Comparison of ENCODE assay signal across 12 cellular contexts in the genomic region with DNA sequence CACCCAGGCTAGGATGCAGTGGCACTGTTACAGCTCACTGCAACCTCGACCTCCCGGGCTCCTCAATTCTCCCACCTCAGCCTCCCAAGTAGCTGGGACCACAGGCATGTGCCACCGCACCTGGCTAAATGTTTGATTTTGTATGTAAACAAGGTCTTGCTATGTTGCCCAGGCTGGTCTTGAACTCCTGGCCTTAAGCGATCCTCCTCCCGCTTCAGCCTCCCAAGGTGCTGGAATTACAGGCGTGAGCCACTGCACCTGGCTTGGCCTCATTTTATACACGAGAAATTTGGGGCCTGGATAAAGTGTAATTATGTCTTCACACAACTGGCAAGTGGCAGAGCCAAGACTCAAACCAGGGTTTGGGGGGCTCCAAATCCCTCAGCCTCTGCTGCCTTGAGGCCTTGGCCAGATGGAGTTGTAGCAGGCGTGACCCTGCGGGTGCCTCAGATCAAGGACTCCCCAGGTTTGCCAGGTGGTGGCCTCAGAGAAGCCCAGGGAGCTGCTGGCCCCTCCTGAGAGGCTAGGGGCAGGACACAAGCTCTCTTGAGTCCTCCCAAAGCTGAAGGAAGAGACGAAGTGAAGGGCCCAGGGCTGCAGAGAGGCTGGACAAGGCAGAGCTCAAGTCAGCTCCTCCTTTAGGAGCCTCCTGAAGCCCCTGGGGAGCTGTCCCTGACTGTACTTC.
DNase-seq lines count a peak whose midpoint lies in the region; ATAC-seq and TF ChIP-seq lines count a peak whose summit lies in the region.
"Had no signal": no experiment of that assay in that cellular context is flagged by ENCODE, and none has a peak within 500 bp of the region (broad histone marks: within the 10 kb centered on the region; RNA-seq: fewer than 3 reads in every experiment).

No MANE protein-coding gene starts in this region.

- in situ Hi-C loops in GM13976 (cut with MboI; ENCODE audit: low sequenced_read_pairs, unreplicated experiment): no loop called here

- no peaks in the 10 kb centered on the region for H3K27me3 ChIP-seq in muscle layer of duodenum (ENCODE audit: low read depth, low read length)
- H3K27me3 ChIP-seq: upper lobe of left lung had no signal

- H3K4me3 Mint-ChIP-seq in T-helper 1 cell treated with Interleukin-12 subunit alpha and Interleukin-12 subunit beta and Interleukin-4 antibody, amounts not matched to agents 30 μg/mL and 1 μg/mL, for 36 hours: peak overlapping the region; percentile 86
- peak overlapping the region; percentile 74 for H3K4me3 Mint-ChIP-seq in activated CD4-positive, alpha-beta memory T cell treated with anti-CD3 and anti-CD28 coated beads, Interleukin-2, amount 10 ng/mL, durations not matched to agents 7 days and 5 days

- no peak overlapping the region for H3K4me3 ChIP-seq in muscle layer of duodenum (ENCODE audit: low read depth in 1 of 2, low read length in 2 of 2)
- H3K4me3 ChIP-seq: cardiac muscle cell had no signal

- no peaks in the 10 kb centered on the region for H3K27me3 Mint-ChIP-seq in T-helper 1 cell treated with Interleukin-12 subunit alpha and Interleukin-12 subunit beta and Interleukin-4 antibody, amounts not matched to agents 30 μg/mL and 1 μg/mL, for 36 hours (ENCODE audit: low read depth)
- H3K27me3 Mint-ChIP-seq in activated CD4-positive, alpha-beta memory T cell treated with anti-CD3 and anti-CD28 coated beads, Interleukin-2, amount 10 ng/mL, durations not matched to agents 7 days and 5 days: no peaks in the 10 kb centered on the region

- H3K9me3 ChIP-seq in muscle layer of duodenum (ENCODE audit: control insufficient read depth in 1 of 2, low read length in 2 of 2): no peaks in the 10 kb centered on the region
- H3K9me3 ChIP-seq: upper lobe of left lung had no signal

- POLR2A ChIA-PET in activated CD4-positive, alpha-beta memory T cell treated with anti-CD3 and anti-CD28 coated beads, Interleukin-2, amount 10 ng/mL, durations not matched to agents 7 days and 5 days (lab: Charles Lee): interaction anchor here (0.6 to 3.4 kb wide), 6 partner anchors 12 to 229 kb away, joined by 3 to 18 read pairs (median 8); partner anchors contain the start of gene MDM4

- TF ChIP-seq CTCF in GM13976 (IDR thresholded peaks at IDR 0.05; ENCODE audit: borderline replicate concordance, control extremely low read depth, extremely low read depth, insufficient read depth, missing control alignments): no peak

- DNase-seq in T-helper 1 cell: no peak
- no peak for DNase-seq in activated CD4-positive, alpha-beta memory T cell treated with anti-CD3 and anti-CD28 coated beads, Interleukin-2, amount 10 ng/mL, durations not matched to agents 7 days and 5 days
- DNase-seq in LoVo (ENCODE audit: low spot score): no peak
- no peak for DNase-seq in GM13976 (ENCODE audit: low spot score)
- DNase-seq: HFFc6, upper lobe of left lung had no signal

- peaks cover 0 to 4% of the 10 kb centered on the region in 2 donors for H3K36me3 ChIP-seq in muscle layer of duodenum (ENCODE audit: control insufficient read depth in 1 of 2, insufficient read depth in 2 of 2, low read length in 2 of 2)
- H3K36me3 ChIP-seq: cardiac muscle cell had no signal

- ATAC-seq in GM19395 (IDR thresholded peaks at IDR 0.05; ENCODE audit: unreplicated experiment) (peak; percentile 7), GM18858 (IDR thresholded peaks at IDR 0.05; ENCODE audit: unreplicated experiment) (no peak)

- CTCF ChIA-PET in activated CD4-positive, alpha-beta memory T cell treated with anti-CD3 and anti-CD28 coated beads, Interleukin-2, amount 10 ng/mL, durations not matched to agents 7 days and 5 days (lab: Charles Lee): interaction anchor here (1.0 to 4.1 kb wide), 5 partner anchors 11 to 229 kb away, joined by 3 to 35 read pairs (median 12); no protein-coding TSS in a partner anchor

- peak overlapping the region; percentile 97 for H3K27ac Mint-ChIP-seq in T-helper 1 cell treated with Interleukin-12 subunit alpha and Interleukin-12 subunit beta and Interleukin-4 antibody, amounts not matched to agents 30 μg/mL and 1 μg/mL, for 36 hours
- H3K27ac Mint-ChIP-seq in activated CD4-positive, alpha-beta memory T cell treated with anti-CD3 and anti-CD28 coated beads, Interleukin-2, amount 10 ng/mL, durations not matched to agents 7 days and 5 days: peak overlapping the region; percentile 88
- H3K27ac Mint-ChIP-seq: HFFc6 had no signal

- H3K27ac ChIP-seq in muscle layer of duodenum (ENCODE audit: low read length): peak overlapping the region; percentile 33
- H3K27ac ChIP-seq: C4-2B, cardiac muscle cell had no signal

- H3K9me3 Mint-ChIP-seq in T-helper 1 cell treated with Interleukin-12 subunit alpha and Interleukin-12 subunit beta and Interleukin-4 antibody, amounts not matched to agents 30 μg/mL and 1 μg/mL, for 36 hours: no peaks in the 10 kb centered on the region
- no peaks in the 10 kb centered on the region for H3K9me3 Mint-ChIP-seq in activated CD4-positive, alpha-beta memory T cell treated with anti-CD3 and anti-CD28 coated beads, Interleukin-2, amount 10 ng/mL, durations not matched to agents 7 days and 5 days
- H3K9me3 Mint-ChIP-seq: HFFc6 had no signal

- H3K36me3 Mint-ChIP-seq in T-helper 1 cell treated with Interleukin-12 subunit alpha and Interleukin-12 subunit beta and Interleukin-4 antibody, amounts not matched to agents 30 μg/mL and 1 μg/mL, for 36 hours (ENCODE audit: low read depth): peaks cover 8% of the 10 kb centered on the region
- H3K36me3 Mint-ChIP-seq in activated CD4-positive, alpha-beta memory T cell treated with anti-CD3 and anti-CD28 coated beads, Interleukin-2, amount 10 ng/mL, durations not matched to agents 7 days and 5 days (ENCODE audit: low read depth): peaks cover 6% of the 10 kb centered on the region

- peaks cover 30% of the 10 kb centered on the region for H3K4me1 Mint-ChIP-seq in T-helper 1 cell treated with Interleukin-12 subunit alpha and Interleukin-12 subunit beta and Interleukin-4 antibody, amounts not matched to agents 30 μg/mL and 1 μg/mL, for 36 hours (ENCODE audit: low read depth)
- peaks cover 27% of the 10 kb centered on the region for H3K4me1 Mint-ChIP-seq in activated CD4-positive, alpha-beta memory T cell treated with anti-CD3 and anti-CD28 coated beads, Interleukin-2, amount 10 ng/mL, durations not matched to agents 7 days and 5 days

- H3K4me1 ChIP-seq in muscle layer of duodenum (ENCODE audit: control insufficient read depth in 1 of 2, insufficient read depth in 2 of 2, low read length in 2 of 2): peaks cover 9 to 15% of the 10 kb centered on the region in 2 donors
